11 cellular contexts compared by ENCODE assay signal in genomic region chr20:51529758-51530157, GRCh38. TPM values are rescaled to one million over a fixed set of nuclear protein-coding genes. Genes with fewer than 3 reads are reported as not detected.
DNase-seq lines count a peak whose midpoint lies in the region; ATAC-seq and TF ChIP-seq lines count a peak whose summit lies in the region.
"Had no signal": no experiment of that assay in that cellular context is flagged by ENCODE, and none has a peak within 500 bp of the region (broad histone marks: within the 10 kb centered on the region; RNA-seq: fewer than 3 reads in every experiment).

No MANE protein-coding gene starts in this region.

- H3K27me3 Mint-ChIP-seq in activated naive CD8-positive, alpha-beta T cell treated with anti-CD3 and anti-CD28 coated beads, Interleukin-2, amount 50 U/mL, for 24 hours, result no peaks in the 10 kb centered on the region
- peaks cover 5% of the 10 kb centered on the region for H3K27me3 Mint-ChIP-seq in endothelial cell (ENCODE audit: unreplicated experiment)

- H3K36me3 Mint-ChIP-seq in activated naive CD8-positive, alpha-beta T cell treated with anti-CD3 and anti-CD28 coated beads, Interleukin-2, amount 50 U/mL, for 24 hours (ENCODE audit: low read depth), result peaks cover 27% of the 10 kb centered on the region
- H3K36me3 Mint-ChIP-seq in endothelial cell (ENCODE audit: low read depth, unreplicated experiment), result peaks cover 3% of the 10 kb centered on the region

- DNase-seq in GM12864 (ENCODE audit: low read depth) (no peak), endothelial cell (ENCODE audit: low spot score) (no peak), C1 segment of cervical spinal cord (lab: John Stamatoyannopoulos, UW) (no peak)
- peak; percentile 39 for DNase-seq in activated CD4-positive, alpha-beta T cell treated with anti-CD3 and anti-CD28 coated beads for 1 hour
- peak; percentile 80 for DNase-seq in activated naive CD8-positive, alpha-beta T cell treated with anti-CD3 and anti-CD28 coated beads, Interleukin-2, amount 50 U/mL, for 24 hours
- DNase-seq in stimulated activated CD4-positive, alpha-beta T cell treated with anti-CD3 and anti-CD28 coated beads, Interleukin-4, amount 100 ng/mL, for 24 hours, result peak; percentile 87
- DNase-seq: retina had no signal

- H3K4me3 Mint-ChIP-seq in activated naive CD8-positive, alpha-beta T cell treated with anti-CD3 and anti-CD28 coated beads, Interleukin-2, amount 50 U/mL, for 24 hours, result peak overlapping the region; percentile 79
- H3K4me3 Mint-ChIP-seq in endothelial cell (ENCODE audit: unreplicated experiment), result no peak overlapping the region

- no peaks in the 10 kb centered on the region for H3K9me3 Mint-ChIP-seq in activated naive CD8-positive, alpha-beta T cell treated with anti-CD3 and anti-CD28 coated beads, Interleukin-2, amount 50 U/mL, for 24 hours
- H3K9me3 Mint-ChIP-seq in endothelial cell (ENCODE audit: unreplicated experiment), result no peaks in the 10 kb centered on the region

- peak overlapping the region; percentile 11; the same call in 1 of the 2 replicates for H3K4me3 ChIP-seq in GM12864 (ENCODE audit: low read depth, low read length)
- H3K4me3 ChIP-seq: cardiac muscle cell had no signal

- peak overlapping the region; percentile 97 for H3K27ac Mint-ChIP-seq in activated naive CD8-positive, alpha-beta T cell treated with anti-CD3 and anti-CD28 coated beads, Interleukin-2, amount 50 U/mL, for 24 hours
- H3K27ac Mint-ChIP-seq in endothelial cell (ENCODE audit: unreplicated experiment), result no peak overlapping the region

- H3K4me1 Mint-ChIP-seq in activated naive CD8-positive, alpha-beta T cell treated with anti-CD3 and anti-CD28 coated beads, Interleukin-2, amount 50 U/mL, for 24 hours, result peaks cover 99% of the 10 kb centered on the region
- H3K4me1 Mint-ChIP-seq in endothelial cell (ENCODE audit: unreplicated experiment), result peaks cover 15% of the 10 kb centered on the region

- TF ChIP-seq CTCF in GM12864 (IDR thresholded peaks at IDR 0.05; ENCODE audit: low read depth, low read length, missing control alignments) (no peak), endothelial cell (IDR thresholded peaks at IDR 0.05; ENCODE audit: unreplicated experiment) (no peak)

- ATAC-seq in activated naive CD8-positive, alpha-beta T cell treated with anti-CD3 and anti-CD28 coated beads, Interleukin-2, amount 50 U/mL, for 24 hours, result peak; percentile 10
- ATAC-seq in HG02759 (IDR thresholded peaks at IDR 0.05; ENCODE audit: unreplicated experiment) (no peak), GM21447 (IDR thresholded peaks at IDR 0.05; ENCODE audit: unreplicated experiment) (no peak)
- ATAC-seq: Panc1 had no signal

RNA-seq across cellular contexts. Expression of gene NFATC2, which starts 12.8 kb away (rescaled TPM):
- 3.5 TPM for total RNA-seq in endothelial cell (ENCODE audit: unreplicated experiment)

Comparison
In these comparisons a context has a peak if more than half of its experiments do, and no peak if none do; other contexts are left out.
1. DNase-seq: peak in activated CD4-positive, alpha-beta T cell treated with anti-CD3 and anti-CD28 coated beads for 1 hour (single experiment), activated naive CD8-positive, alpha-beta T cell treated with anti-CD3 and anti-CD28 coated beads, Interleukin-2, amount 50 U/mL, for 24 hours (single experiment) and stimulated activated CD4-positive, alpha-beta T cell treated with anti-CD3 and anti-CD28 coated beads, Interleukin-4, amount 100 ng/mL, for 24 hours (single experiment); none in GM12864 (single experiment), endothelial cell (single experiment) and C1 segment of cervical spinal cord (0 of 14).